ENCODE assay signal across 5 cellular contexts in genomic region chr1:25420715-25421114, GRCh38. TPM values are rescaled to one million over a fixed set of nuclear protein-coding genes. Genes with fewer than 3 reads are reported as not detected.
"Had no signal": no experiment of that assay in that cellular context is flagged by ENCODE, and none has a peak within 500 bp of the region (broad histone marks: within the 10 kb centered on the region; RNA-seq: fewer than 3 reads in every experiment).

TSS of gene RHCE (minus strand) at chr1:25420825. CDS start at chr1:25420786, 39 bp downstream.

RNA-seq across cellular contexts. Expression of gene RHCE, which starts in this region (rescaled TPM):
- total RNA-seq: occipital lobe, progenitor cell of endocrine pancreas, subcutaneous adipose tissue, thoracic aorta, vagina had no signal
